ENCODE assay signal across 1 cellular context in genomic region chr6:117484052-117484646, GRCh38.
TF ChIP-seq lines count a peak whose summit lies in the region.

No MANE protein-coding gene starts in this region.

TF ChIP-seq in SK-N-SH treated with all-trans-retinoic acid at 6 μM for 48 hours, 23 proteins besides CTCF, POLR2A, EP300 and RAD21 (continued from another document):
- TF ChIP-seq POU6F1 (CRISPR knock-in tag; IDR thresholded peaks at IDR 0.05; ENCODE audit: borderline replicate concordance, low read depth) = no peak
TF ChIP-seq in SK-N-SH treated with all-trans-retinoic acid at 6 μM for 48 hours: peak in this region for 0.
